7 cellular contexts compared by ENCODE assay signal in the genomic region with DNA sequence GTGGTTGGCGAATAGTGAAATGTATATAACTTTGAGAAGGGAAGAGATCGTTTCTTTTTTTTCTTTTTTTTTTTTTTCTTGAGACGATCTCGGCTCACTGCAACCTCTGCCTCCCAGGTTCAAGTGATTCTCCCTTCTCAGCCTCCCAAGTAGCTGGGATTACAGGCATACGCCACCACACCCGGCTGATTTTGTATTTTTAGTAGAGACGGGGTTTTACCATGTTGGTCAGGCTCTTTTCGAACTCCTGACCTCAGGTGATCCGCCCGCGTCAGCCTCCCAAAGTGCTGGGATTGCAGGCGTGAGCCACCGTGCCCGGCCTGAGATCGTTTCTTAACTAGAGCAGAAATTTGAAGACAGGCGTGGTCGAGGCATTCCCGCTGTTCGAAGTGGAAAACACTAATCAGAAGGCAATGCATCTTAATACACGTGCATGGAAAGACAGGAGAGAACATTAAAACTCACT. TPM values are rescaled to one million over a fixed set of nuclear protein-coding genes. Genes with fewer than 3 reads are reported as not detected.
DNase-seq lines count a peak whose midpoint lies in the region; TF ChIP-seq lines count a peak whose summit lies in the region.
"Not testable (repeated sequence)": the region's sequence is repeated elsewhere in the genome, so short reads cannot be mapped to it uniquely, and the experiment has no call there.

No MANE protein-coding gene starts in this region.

- H2AFZ ChIP-seq in H9 (ENCODE audit: low read length) = peak overlapping the region; percentile 44
- peak overlapping the region; percentile 80 for H2AFZ ChIP-seq in OCI-LY3 (ENCODE audit: low read depth, low read length)
- H2AFZ ChIP-seq in mammary epithelial cell (ENCODE audit: low read depth, low read length) = peak overlapping the region; percentile 98

- H3K4me2 ChIP-seq in H9 (ENCODE audit: insufficient read depth, insufficient read length, low read length) = peak overlapping the region; percentile 75
- peak overlapping the region; percentile 87 for H3K4me2 ChIP-seq in OCI-LY3 (ENCODE audit: low read length)
- peak overlapping the region; percentile 95 for H3K4me2 ChIP-seq in mammary epithelial cell (ENCODE audit: insufficient read depth, low read depth, low read length)
- H3K4me2 ChIP-seq in mesendoderm (ENCODE audit: low read length) = peak overlapping the region; percentile 25

- not testable (repeated sequence) for H3K79me2 ChIP-seq in H9 (ENCODE audit: insufficient read depth, low read length); mesendoderm (ENCODE audit: control insufficient read depth, insufficient read depth, low read length)
- peaks cover 34% of the 10 kb centered on the region for H3K79me2 ChIP-seq in OCI-LY3 (ENCODE audit: low read length)
- H3K79me2 ChIP-seq in mammary epithelial cell (ENCODE audit: insufficient read depth, low read length) = peaks cover 39% of the 10 kb centered on the region

- intact Hi-C loops in mammary epithelial cell (cut with micrococcal nuclease) = loop anchor here (1.0 to 5.0 kb wide), 2 partner anchors 67 to 753 kb away; a partner anchor contains a TSS

- H2BK12ac ChIP-seq in H9 (ENCODE audit: insufficient read length, low read depth, low read length) = not testable (repeated sequence)

- not testable (repeated sequence) for H3K23ac ChIP-seq in H9 (ENCODE audit: insufficient read length, low read depth, low read length); mesendoderm (ENCODE audit: low read length)

- H4K20me1 ChIP-seq in H9 (ENCODE audit: control insufficient read depth, insufficient read depth, insufficient read length); mammary epithelial cell (ENCODE audit: insufficient read depth, low read length): not testable (repeated sequence)
- peaks cover 18% of the 10 kb centered on the region for H4K20me1 ChIP-seq in OCI-LY3 (ENCODE audit: insufficient read depth, low read length)

- not testable (repeated sequence) for H3K4ac ChIP-seq in H9 (ENCODE audit: low read depth, low read length); mesendoderm (ENCODE audit: low read depth, low read length)

- H3K14ac ChIP-seq in H9 (ENCODE audit: insufficient read depth, low read length) = peak overlapping the region; percentile 77; the same call in 1 of the 2 replicates

- not testable (repeated sequence) for H2BK15ac ChIP-seq in H9 (ENCODE audit: low read depth, low read length); mesendoderm (replicated peaks; ENCODE audit: low read depth)

- dilution Hi-C loops in mammary epithelial cell (cut with HindIII; ENCODE audit: low sequenced_read_pairs) = not testable (repeated sequence)

- WGBS in H9 (ENCODE audit: extremely low coverage, insufficient read length, low lambda C conversion rate) = no CpG with 5 or more reads among the region's 20 CpGs
- 64% methylated on average over 5 of the region's 20 CpGs for WGBS in mammary epithelial cell (ENCODE audit: low coverage, missing lambda C conversion rate)
- no CpG with 5 or more reads among the region's 20 CpGs for WGBS in mesendoderm (ENCODE audit: extremely low coverage, insufficient coverage, low lambda C conversion rate)

- not testable (repeated sequence) for H3K56ac ChIP-seq in H9 (ENCODE audit: insufficient read length, low read depth, low read length)
- peak overlapping the region; percentile 80 for H3K56ac ChIP-seq in mesendoderm (ENCODE audit: low read length)

- H3K23me2 ChIP-seq in H9 (ENCODE audit: insufficient read length, low read depth, low read length, poor library complexity, severe bottlenecking) = not testable (repeated sequence)

- H4K8ac ChIP-seq in H9 (replicated peaks; ENCODE audit: insufficient read length, low read depth, low read length); mesendoderm (ENCODE audit: low read depth, low read length): not testable (repeated sequence)

- not testable (repeated sequence) for H2BK20ac ChIP-seq in H9 (ENCODE audit: low read depth, low read length, poor library complexity, severe bottlenecking)

- not testable (repeated sequence) for H3K27ac ChIP-seq in H9 (ENCODE audit: insufficient read length, low read depth, low read length); OCI-LY3 (ENCODE audit: low read length); mesendoderm (ENCODE audit: low read depth, low read length)
- H3K27ac ChIP-seq in mammary epithelial cell (ENCODE audit: insufficient read depth, low read depth, low read length) = peak overlapping the region; percentile 36

- H3K9me3 ChIP-seq in H9 (ENCODE audit: control insufficient read depth, low read depth, low read length); OCI-LY3 (ENCODE audit: insufficient read depth, low read length); mammary epithelial cell (replicated peaks; ENCODE audit: insufficient read depth, low read length): not testable (repeated sequence)

- H3K27me3 ChIP-seq in H9 (ENCODE audit: insufficient read depth, low read length); OCI-LY3 (ENCODE audit: low read depth, low read length); mammary epithelial cell (ENCODE audit: insufficient read depth, low read length); mesendoderm (ENCODE audit: insufficient read depth, low read length, poor library complexity): not testable (repeated sequence)

- not testable (repeated sequence) for DNase-seq in H9; mammary epithelial cell; glutamatergic neuron; mesendoderm; skeletal muscle cell (ENCODE audit: low read depth)
- DNase-seq in activated CD8-positive, alpha-beta memory T cell treated with anti-CD3 and anti-CD28 coated beads for 24 hours = peak; percentile 58

- not testable (repeated sequence) for H2BK5ac ChIP-seq in H9 (ENCODE audit: insufficient read length, low read length); mesendoderm (ENCODE audit: low read length)

- H3K4me1 ChIP-seq in H9 (ENCODE audit: insufficient read depth, low read length); mesendoderm (ENCODE audit: control insufficient read depth, low read depth, low read length): not testable (repeated sequence)
- H3K4me1 ChIP-seq in OCI-LY3 (ENCODE audit: low read length) = peaks cover 33% of the 10 kb centered on the region
- peaks cover 12% of the 10 kb centered on the region for H3K4me1 ChIP-seq in mammary epithelial cell (ENCODE audit: insufficient read depth, low read length)

- not testable (repeated sequence) for H2AK5ac ChIP-seq in H9 (ENCODE audit: insufficient read length, low read length); mesendoderm (ENCODE audit: low read length)

- H4K5ac ChIP-seq in H9 (ENCODE audit: insufficient read length, low read depth, low read length); mesendoderm (ENCODE audit: low read length): not testable (repeated sequence)

- H3K36me3 Mint-ChIP-seq in H9 (ENCODE audit: insufficient read depth in 1 of 3, low read depth in 3 of 3); glutamatergic neuron (ENCODE audit: unreplicated experiment): not testable (repeated sequence)

- peak overlapping the region in 2 of 3 experiments; percentile 83 to 89; a peak in 2 of 7 replicates for H3K27ac Mint-ChIP-seq in H9
- not testable (repeated sequence) for H3K27ac Mint-ChIP-seq in glutamatergic neuron (ENCODE audit: unreplicated experiment)

- H3K4me1 Mint-ChIP-seq in H9 (peaks cover 54 to 61% of the 10 kb centered on the region in 2 experiments), glutamatergic neuron (ENCODE audit: low read depth, unreplicated experiment) (peaks cover 14% of the 10 kb centered on the region)

- peak overlapping the region; percentile 82 for H3K4me3 ChIP-seq in OCI-LY3 (ENCODE audit: low read length)
- H3K4me3 ChIP-seq in mammary epithelial cell (replicated peaks in 1 of 3; ENCODE audit: insufficient read depth in 1 of 3, low read depth in 2 of 3, low read length in 3 of 3) = peak overlapping the region; percentile 60 to 82 (median 69)
- H3K4me3 ChIP-seq in mesendoderm (ENCODE audit: low read length) = not testable (repeated sequence)
- H3K4me3 ChIP-seq in skeletal muscle cell (ENCODE audit: low read depth, low read length) = peak overlapping the region; percentile 76

- not testable (repeated sequence) for H3K79me1 ChIP-seq in H9 (ENCODE audit: insufficient read depth, low read depth, low read length, poor library complexity, severe bottlenecking); mesendoderm (ENCODE audit: low read length)

- TSS peak; percentile 60 for BruUV-seq in mammary epithelial cell (replicated peaks; lab: Mats Ljungman, UMichigan)

- not testable (repeated sequence) for H3K18ac ChIP-seq in H9 (ENCODE audit: insufficient read length, low read depth, low read length); mesendoderm (ENCODE audit: low read length)

- not testable (repeated sequence) for H3K9me3 Mint-ChIP-seq in H9; glutamatergic neuron (ENCODE audit: unreplicated experiment)

- not testable (repeated sequence) for H3K27me3 Mint-ChIP-seq in H9 (ENCODE audit: low read depth); glutamatergic neuron (ENCODE audit: unreplicated experiment)

- H3K9ac ChIP-seq in H9 (ENCODE audit: extremely low read depth, insufficient read length, low read length) (peak overlapping the region; percentile 54), OCI-LY3 (ENCODE audit: low read length) (peak overlapping the region; percentile 77), mammary epithelial cell (ENCODE audit: insufficient read depth, low read length) (peak overlapping the region; percentile 35), mesendoderm (ENCODE audit: low read length) (peak overlapping the region; percentile 47)

- in situ Hi-C loops in mammary epithelial cell (cut with MboI; ENCODE audit: low sequenced_read_pairs in 2 of 2) = not testable (repeated sequence)

- H3T11ph ChIP-seq in H9 (ENCODE audit: low read length) = not testable (repeated sequence)

- not testable (repeated sequence) for H2BK120ac ChIP-seq in H9 (ENCODE audit: low read depth, low read length, poor library complexity, severe bottlenecking); mesendoderm (ENCODE audit: low read depth, low read length)

- not testable (repeated sequence) for H4K91ac ChIP-seq in H9 (ENCODE audit: insufficient read length, low read depth, low read length)

- CTCF ChIA-PET in mammary epithelial cell (lab: Charles Lee; ENCODE audit: low non-redundant PET) = interaction anchor here (0.7 kb wide), 2 partner anchors 20 to 301 kb away, joined by 3 to 7 read pairs; no protein-coding TSS in a partner anchor

- not testable (repeated sequence) for TF ChIP-seq CTCF in H9 (conservative IDR thresholded peaks at IDR 0.05); OCI-LY3 (IDR thresholded peaks at IDR 0.05; ENCODE audit: low read depth, low read length); mammary epithelial cell (conservative IDR thresholded peaks at IDR 0.05 in 1 of 2, IDR thresholded peaks at IDR 0.05 in 1 of 2; ENCODE audit: extremely low read depth in 1 of 2, insufficient read depth in 1 of 2, low read depth in 1 of 2, low read length in 2 of 2); glutamatergic neuron (IDR thresholded peaks at IDR 0.05; ENCODE audit: partially characterized antibody, unreplicated experiment)

- not testable (repeated sequence) for H3K36me3 ChIP-seq in OCI-LY3 (replicated peaks; ENCODE audit: low read depth, low read length); mammary epithelial cell (ENCODE audit: insufficient read depth, low read length); mesendoderm (ENCODE audit: control insufficient read depth, insufficient read depth, low read length)

- H3K4me3 Mint-ChIP-seq in H9 (peak overlapping the region; percentile 77 to 86), glutamatergic neuron (ENCODE audit: unreplicated experiment) (peak overlapping the region; percentile 90)

RNA-seq across cellular contexts. Expression of a gene that starts 0.9 kb away (rescaled TPM):
- 13.8 and 14.5 TPM in 2 replicates for total RNA-seq in H9 (2021)
- total RNA-seq in mammary epithelial cell = 10 to 100 TPM; 20.2 to 22.7 TPM
- polyA plus RNA-seq in mammary epithelial cell = 10.2 TPM
- polyA minus RNA-seq in mammary epithelial cell = 10.1 TPM
- 15.0 TPM for total RNA-seq in glutamatergic neuron (ENCODE audit: unreplicated experiment)
- polyA plus RNA-seq in mesendoderm (2013, experiment 1 of 2) = 5.9 TPM
- polyA plus RNA-seq in mesendoderm (2013, experiment 2 of 2) = 6.2 TPM

RNA-seq across cellular contexts. Expression of a gene that starts 51.2 kb away (rescaled TPM):
- total RNA-seq in H9 (2021) (67.2 and 71.3 TPM in 2 replicates), mammary epithelial cell (10 to 100 TPM; 28.8 to 34.8 TPM), glutamatergic neuron (ENCODE audit: unreplicated experiment) (42.9 TPM)
- polyA plus RNA-seq in mammary epithelial cell = 11.7 TPM
- polyA minus RNA-seq in mammary epithelial cell = 19.2 TPM
- polyA plus RNA-seq in mesendoderm (2013, experiment 1 of 2) = 25.3 TPM
- 24.9 TPM for polyA plus RNA-seq in mesendoderm (2013, experiment 2 of 2)

Comparison
In these comparisons a context has a peak if more than half of its experiments do, and no peak if none do; other contexts are left out.
1. H2AFZ ChIP-seq: peak in every context shown above with its lines; median percentile 98 in mammary epithelial cell; 80 in OCI-LY3; 44 in H9.
2. H3K4me2 ChIP-seq: peak in every context shown above with its lines; median percentile 95 in mammary epithelial cell; 87 in OCI-LY3; 75 in H9; 25 in mesendoderm.